ENCODE assay signal across 8 cellular contexts in genomic region chr12:124273630-124274029, GRCh38. TPM values are rescaled to one million over a fixed set of nuclear protein-coding genes. Genes with fewer than 3 reads are reported as not detected.
DNase-seq lines count a peak whose midpoint lies in the region; ATAC-seq, FAIRE-seq and TF ChIP-seq lines count a peak whose summit lies in the region.

No MANE protein-coding gene starts in this region.

- peak; percentile 76 for ATAC-seq in HG03354 (IDR thresholded peaks at IDR 0.05; ENCODE audit: poor library complexity, severe bottlenecking, unreplicated experiment)
- no peak for ATAC-seq in HG03097 (IDR thresholded peaks at IDR 0.05; ENCODE audit: low FRiP score, unreplicated experiment)
- no peak for ATAC-seq in HG03039 (IDR thresholded peaks at IDR 0.05; ENCODE audit: unreplicated experiment)

- CTCF ChIA-PET in GM10248 (lab: Yijun Ruan, JAX) = interaction anchor here (0.7 to 1.6 kb wide), 6 partner anchors 8 to 491 kb away, joined by 3 to 6 read pairs (median 3); no protein-coding TSS in a partner anchor

- peak; percentile 52 for DNase-seq in A172 (ENCODE audit: low spot score)
- peak; percentile 61 for DNase-seq in GM10248 (ENCODE audit: extremely low spot score)
- peak; percentile 78 for DNase-seq in RCC 7860 (ENCODE audit: low spot score)
- DNase-seq in fibroblast of the conjunctiva (ENCODE audit: low read depth) = peak; percentile 8
- no peak for DNase-seq in NCI-H2107 treated with DMSO at 0.1 percent for 48 hours (lab: John Stamatoyannopoulos, UW; ENCODE audit: unreplicated experiment)

- POLR2A ChIA-PET in GM10248 (lab: Yijun Ruan, JAX) = no interaction called here

- TF ChIP-seq CTCF in GM10248 (IDR thresholded peaks at IDR 0.05; ENCODE audit: control extremely low read depth, extremely low read depth, low read depth, missing control alignments) = no peak

- FAIRE-seq in RCC 7860 (lab: Jason Lieb, UNC) = no peak

RNA-seq across cellular contexts. Expression of gene RFLNA, which starts 21.3 kb away (rescaled TPM):
- total RNA-seq in A172 (2014; rRNA removed; shearing (Covaris generic)) = not detected in 2 replicates
